In the genomic region with DNA sequence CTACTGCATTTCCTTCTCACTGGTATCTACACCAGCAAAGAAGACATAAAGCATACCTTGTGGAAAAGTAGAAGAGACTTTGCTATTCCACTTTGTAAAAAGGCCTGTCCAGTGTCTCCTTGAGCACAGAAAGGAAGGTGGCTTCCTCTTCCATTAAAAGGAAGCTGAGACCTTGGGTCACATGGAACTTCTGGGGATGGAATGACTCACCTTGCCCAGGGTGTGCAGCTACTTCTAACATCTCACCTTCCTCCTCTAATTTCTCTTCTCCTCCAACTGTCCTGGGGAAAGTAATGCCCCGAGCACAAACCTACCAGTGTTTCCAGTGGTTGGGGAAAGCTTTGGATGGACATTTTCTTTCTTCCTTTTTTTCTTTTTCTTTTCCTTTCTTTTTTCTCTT, we compare ENCODE assay signal across 13 cellular contexts.
DNase-seq lines count a peak whose midpoint lies in the region; ATAC-seq lines count a peak whose summit lies in the region.
"Had no signal": no experiment of that assay in that cellular context is flagged by ENCODE, and none has a peak within 500 bp of the region (broad histone marks: within the 10 kb centered on the region; RNA-seq: fewer than 3 reads in every experiment).

No MANE protein-coding gene starts in this region.

- ATAC-seq in HG02884 (IDR thresholded peaks at IDR 0.05; ENCODE audit: unreplicated experiment) (peak; percentile 36), HG03460 (IDR thresholded peaks at IDR 0.05; ENCODE audit: unreplicated experiment) (no peak)
- ATAC-seq: HepG2 had no signal

- DNase-seq in Daoy (ENCODE audit: low read depth) (peak; percentile 0), dermis blood vessel endothelial cell (peak; percentile 14), kidney tubule cell (ENCODE audit: low spot score) (peak; percentile 53), NCI-H2081 (lab: John Stamatoyannopoulos, UW) (no peak), head of caudate nucleus (no peak)
- no peak for DNase-seq in activated CD4-positive, alpha-beta T cell treated with anti-CD3 and anti-CD28 coated beads, Interleukin-2, amount 50 U/mL, for 48 hours
- DNase-seq: 8988T; AML-193; Caco-2; CD8-positive, alpha-beta memory T cell had no signal

- intact Hi-C loops in head of caudate nucleus (cut with DNase I), result no loop called here

Comparison
In these comparisons a context has a peak if more than half of its experiments do, and no peak if none do; other contexts are left out.
1. DNase-seq: peak in Daoy (single experiment), dermis blood vessel endothelial cell (single experiment) and kidney tubule cell (single experiment); none in NCI-H2081 (0 of 2), activated CD4-positive, alpha-beta T cell treated with anti-CD3 and anti-CD28 coated beads, Interleukin-2, amount 50 U/mL, for 48 hours (0 of 2) and head of caudate nucleus (0 of 42).